1 cellular context compared by ENCODE assay signal in genomic region chr5:82397741-82398320, GRCh38.
TF ChIP-seq lines count a peak whose summit lies in the region.

No MANE protein-coding gene starts in this region.

TF ChIP-seq in HEK293T, 16 proteins besides CTCF, POLR2A, EP300 and RAD21 (continued from another document):
- TF ChIP-seq, protein P1, sequence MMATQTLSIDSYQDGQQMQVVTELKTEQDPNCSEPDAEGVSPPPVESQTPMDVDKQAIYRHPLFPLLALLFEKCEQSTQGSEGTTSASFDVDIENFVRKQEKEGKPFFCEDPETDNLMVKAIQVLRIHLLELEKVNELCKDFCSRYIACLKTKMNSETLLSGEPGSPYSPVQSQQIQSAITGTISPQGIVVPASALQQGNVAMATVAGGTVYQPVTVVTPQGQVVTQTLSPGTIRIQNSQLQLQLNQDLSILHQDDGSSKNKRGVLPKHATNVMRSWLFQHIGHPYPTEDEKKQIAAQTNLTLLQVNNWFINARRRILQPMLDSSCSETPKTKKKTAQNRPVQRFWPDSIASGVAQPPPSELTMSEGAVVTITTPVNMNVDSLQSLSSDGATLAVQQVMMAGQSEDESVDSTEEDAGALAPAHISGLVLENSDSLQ (IDR thresholded peaks at IDR 0.05), result no peak
- no peak for TF ChIP-seq FOXA1 (IDR thresholded peaks at IDR 0.05)
